27 cellular contexts compared by ENCODE assay signal in the genomic region with DNA sequence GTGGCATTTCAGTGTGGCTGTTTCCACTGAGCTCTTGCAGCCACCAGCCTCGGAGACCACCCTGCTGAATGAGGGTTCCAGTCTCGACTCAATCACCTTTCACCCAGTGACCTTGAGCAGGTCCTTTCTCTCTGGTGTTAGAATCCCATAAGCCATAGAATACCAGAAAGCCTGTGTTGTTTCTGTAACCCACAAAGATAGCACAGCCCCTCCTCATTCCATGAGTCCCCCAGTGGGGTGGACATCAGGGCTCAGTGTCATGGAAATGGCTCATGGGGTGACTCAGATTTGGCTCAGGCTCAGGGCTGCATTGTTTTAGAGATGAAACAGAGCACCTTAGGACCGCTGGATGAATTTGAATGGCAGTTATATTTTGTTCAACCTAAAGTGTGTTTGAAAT.
"Had no signal": no experiment of that assay in that cellular context is flagged by ENCODE, and none has a peak within 500 bp of the region (broad histone marks: within the 10 kb centered on the region; RNA-seq: fewer than 3 reads in every experiment).

No MANE protein-coding gene starts in this region.

- H3K36me3 Mint-ChIP-seq: activated naive CD4-positive, alpha-beta T cell treated with anti-CD3 and anti-CD28 coated beads, Interleukin-2, amount 50 U/mL, for 72 hours; immature natural killer cell; mesothelial cell of epicardium had no signal

- H3K4me1 Mint-ChIP-seq: activated B cell treated with CpG ODN at 0.5 μM for 24 hours; central memory CD8-positive, alpha-beta T cell; immature natural killer cell; mesothelial cell of epicardium; naive B cell; nephron progenitor cell; T-helper 17 cell had no signal

- DNase-seq: activated B cell treated with CpG ODN at 0.5 μM for 24 hours; activated CD4-positive, alpha-beta T cell treated with anti-CD3 and anti-CD28 coated beads, Interleukin-2, amount 50 U/mL, for 1 hour; activated CD8-positive, alpha-beta T cell treated with anti-CD3 and anti-CD28 coated beads, Interleukin-2, amount 10 ng/mL, durations not matched to agents 7 days and 5 days; activated naive CD4-positive, alpha-beta T cell; activated T-cell treated with anti-CD3 and anti-CD28 coated beads for 4 hours; activated T-cell treated with anti-CD3 and anti-CD28 coated beads, Interleukin-2, amount 50 U/mL, for 72 hours; esophagus squamous epithelium; foreskin melanocyte; heart right ventricle; immature natural killer cell; kidney; left colon; naive B cell; nephron progenitor cell; stimulated activated CD4-positive, alpha-beta T cell treated with anti-CD3 and anti-CD28 coated beads, Interleukin-12 subunit alpha, Interleukin-12 subunit beta, amount 100 ng/mL, for 4 hours; stimulated activated CD4-positive, alpha-beta T cell treated with anti-CD3 and anti-CD28 coated beads, Interleukin-4, amount 100 ng/mL, for 1 hour; stimulated activated naive CD8-positive, alpha-beta T cell treated with anti-CD3 and anti-CD28 coated beads, Interleukin-15, Interleukin-2, amounts not matched to agents 100 U/mL and 50 U/mL, for 24 hours; T-helper 17 cell; testis; transverse colon had no signal

- H3K9me3 Mint-ChIP-seq: activated T-cell treated with anti-CD3 and anti-CD28 coated beads, Interleukin-2, amount 50 U/mL, for 72 hours; central memory CD8-positive, alpha-beta T cell; immature natural killer cell had no signal

- FAIRE-seq: endometrium, kidney had no signal

- H3K27ac Mint-ChIP-seq: activated B cell treated with CpG ODN at 0.5 μM for 24 hours; activated CD8-positive, alpha-beta T cell treated with anti-CD3 and anti-CD28 coated beads, Interleukin-2, amount 10 ng/mL, durations not matched to agents 7 days and 5 days; activated naive CD4-positive, alpha-beta T cell treated with anti-CD3 and anti-CD28 coated beads, Interleukin-2, amount 50 U/mL, for 72 hours; activated T-cell treated with anti-CD3 and anti-CD28 coated beads, Interleukin-2, amount 50 U/mL, for 72 hours; dendritic cell treated with granulocyte-macrophage colony-stimulating factor and Interleukin-4, amounts not matched to agents 40 ng/mL and 50 ng/mL, for 4 days; immature natural killer cell; mesothelial cell of epicardium; nephron progenitor cell; progenitor cell of endocrine pancreas; T-helper 17 cell had no signal

- H3K4me3 Mint-ChIP-seq: activated B cell treated with CpG ODN at 0.5 μM for 24 hours; activated CD8-positive, alpha-beta T cell treated with anti-CD3 and anti-CD28 coated beads, Interleukin-2, amount 10 ng/mL, durations not matched to agents 7 days and 5 days; activated T-cell treated with anti-CD3 and anti-CD28 coated beads, Interleukin-2, amount 50 U/mL, for 72 hours; central memory CD8-positive, alpha-beta T cell; dendritic cell treated with granulocyte-macrophage colony-stimulating factor and Interleukin-4, amounts not matched to agents 40 ng/mL and 50 ng/mL, for 4 days; immature natural killer cell; mesothelial cell of epicardium; naive B cell; nephron progenitor cell; T-helper 17 cell had no signal

- ATAC-seq: activated CD8-positive, alpha-beta T cell treated with anti-CD3 and anti-CD28 coated beads, Interleukin-2, amount 10 ng/mL, durations not matched to agents 7 days and 5 days; activated naive CD4-positive, alpha-beta T cell treated with anti-CD3 and anti-CD28 coated beads, Interleukin-2, amount 50 U/mL, for 72 hours; activated T-cell treated with anti-CD3 and anti-CD28 coated beads, Interleukin-2, amount 50 U/mL, for 72 hours; heart right ventricle; left colon; sciatic nerve; stimulated activated naive CD8-positive, alpha-beta T cell treated with anti-CD3 and anti-CD28 coated beads, Interleukin-15, Interleukin-2, amounts not matched to agents 100 U/mL and 50 U/mL, for 24 hours; T-helper 17 cell had no signal
